ENCODE assay signal across 1 cellular context in the genomic region with DNA sequence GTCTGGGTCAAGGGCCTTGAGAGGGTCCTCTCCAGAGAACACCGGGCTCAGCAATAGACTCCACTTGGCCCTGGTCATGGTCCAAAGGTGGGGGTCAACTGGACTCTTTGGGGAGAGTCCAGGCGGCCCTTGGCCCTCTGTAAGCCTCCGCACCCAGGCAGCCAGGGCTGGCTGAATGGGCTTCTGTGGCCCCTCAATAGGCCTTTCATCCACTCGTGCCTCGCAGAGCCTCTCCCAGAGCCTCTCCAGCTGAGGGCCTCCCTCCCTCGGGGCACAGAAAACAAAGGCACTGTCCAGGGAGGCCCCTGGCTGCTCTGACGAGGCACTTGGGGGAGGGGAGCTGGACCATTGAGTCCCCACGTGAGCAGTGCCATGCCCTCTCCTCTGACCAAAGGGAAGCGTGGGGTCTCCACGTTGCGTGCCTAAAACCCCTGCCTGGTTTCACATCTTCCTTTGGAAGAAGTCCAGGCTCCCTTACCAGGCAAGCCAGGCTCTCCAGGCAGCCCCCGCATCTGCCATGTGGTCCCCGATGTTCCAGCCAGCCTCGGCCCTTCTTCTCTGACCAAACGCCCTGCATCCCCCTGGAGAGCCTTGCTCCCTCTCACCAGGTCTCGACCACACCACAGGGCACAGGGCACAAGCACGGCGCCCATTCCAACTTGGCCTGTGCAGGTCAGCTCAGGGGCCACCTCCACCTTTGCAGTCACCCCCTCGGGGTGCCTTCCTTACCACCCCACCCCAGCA.
TF ChIP-seq lines count a peak whose summit lies in the region.

No MANE protein-coding gene starts in this region.

TF ChIP-seq in WTC11, 78 proteins besides CTCF, POLR2A, EP300 and RAD21 (continued from another document):
- TF ChIP-seq, protein P1, sequence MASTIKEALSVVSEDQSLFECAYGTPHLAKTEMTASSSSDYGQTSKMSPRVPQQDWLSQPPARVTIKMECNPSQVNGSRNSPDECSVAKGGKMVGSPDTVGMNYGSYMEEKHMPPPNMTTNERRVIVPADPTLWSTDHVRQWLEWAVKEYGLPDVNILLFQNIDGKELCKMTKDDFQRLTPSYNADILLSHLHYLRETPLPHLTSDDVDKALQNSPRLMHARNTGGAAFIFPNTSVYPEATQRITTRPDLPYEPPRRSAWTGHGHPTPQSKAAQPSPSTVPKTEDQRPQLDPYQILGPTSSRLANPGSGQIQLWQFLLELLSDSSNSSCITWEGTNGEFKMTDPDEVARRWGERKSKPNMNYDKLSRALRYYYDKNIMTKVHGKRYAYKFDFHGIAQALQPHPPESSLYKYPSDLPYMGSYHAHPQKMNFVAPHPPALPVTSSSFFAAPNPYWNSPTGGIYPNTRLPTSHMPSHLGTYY (CRISPR knock-in tag; IDR thresholded peaks at IDR 0.05): no peak
- TF ChIP-seq, protein P2, sequence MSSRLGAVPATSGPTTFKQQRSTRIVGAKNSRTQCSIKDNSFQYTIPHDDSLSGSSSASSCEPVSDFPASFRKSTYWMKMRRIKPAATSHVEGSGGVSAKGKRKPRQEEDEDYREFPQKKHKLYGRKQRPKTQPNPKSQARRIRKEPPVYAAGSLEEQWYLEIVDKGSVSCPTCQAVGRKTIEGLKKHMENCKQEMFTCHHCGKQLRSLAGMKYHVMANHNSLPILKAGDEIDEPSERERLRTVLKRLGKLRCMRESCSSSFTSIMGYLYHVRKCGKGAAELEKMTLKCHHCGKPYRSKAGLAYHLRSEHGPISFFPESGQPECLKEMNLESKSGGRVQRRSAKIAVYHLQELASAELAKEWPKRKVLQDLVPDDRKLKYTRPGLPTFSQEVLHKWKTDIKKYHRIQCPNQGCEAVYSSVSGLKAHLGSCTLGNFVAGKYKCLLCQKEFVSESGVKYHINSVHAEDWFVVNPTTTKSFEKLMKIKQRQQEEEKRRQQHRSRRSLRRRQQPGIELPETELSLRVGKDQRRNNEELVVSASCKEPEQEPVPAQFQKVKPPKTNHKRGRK (CRISPR knock-in tag; IDR thresholded peaks at IDR 0.05; ENCODE audit: borderline replicate concordance): no peak
- TF ChIP-seq ZNF423 (CRISPR knock-in tag; IDR thresholded peaks at IDR 0.05) (peak; percentile 18; the same call in 1 of the 2 replicates), NFE2L1 (CRISPR knock-in tag; IDR thresholded peaks at IDR 0.05) (no peak), RELA (CRISPR knock-in tag; IDR thresholded peaks at IDR 0.05; ENCODE audit: borderline replicate concordance) (no peak), MYBL2 (CRISPR knock-in tag; IDR thresholded peaks at IDR 0.05) (no peak), FOXP1 (CRISPR knock-in tag; IDR thresholded peaks at IDR 0.05; ENCODE audit: borderline replicate concordance) (0 out of 2 replicates have a peak, but pooled peaks have one; percentile 1)
- TF ChIP-seq, protein P3, sequence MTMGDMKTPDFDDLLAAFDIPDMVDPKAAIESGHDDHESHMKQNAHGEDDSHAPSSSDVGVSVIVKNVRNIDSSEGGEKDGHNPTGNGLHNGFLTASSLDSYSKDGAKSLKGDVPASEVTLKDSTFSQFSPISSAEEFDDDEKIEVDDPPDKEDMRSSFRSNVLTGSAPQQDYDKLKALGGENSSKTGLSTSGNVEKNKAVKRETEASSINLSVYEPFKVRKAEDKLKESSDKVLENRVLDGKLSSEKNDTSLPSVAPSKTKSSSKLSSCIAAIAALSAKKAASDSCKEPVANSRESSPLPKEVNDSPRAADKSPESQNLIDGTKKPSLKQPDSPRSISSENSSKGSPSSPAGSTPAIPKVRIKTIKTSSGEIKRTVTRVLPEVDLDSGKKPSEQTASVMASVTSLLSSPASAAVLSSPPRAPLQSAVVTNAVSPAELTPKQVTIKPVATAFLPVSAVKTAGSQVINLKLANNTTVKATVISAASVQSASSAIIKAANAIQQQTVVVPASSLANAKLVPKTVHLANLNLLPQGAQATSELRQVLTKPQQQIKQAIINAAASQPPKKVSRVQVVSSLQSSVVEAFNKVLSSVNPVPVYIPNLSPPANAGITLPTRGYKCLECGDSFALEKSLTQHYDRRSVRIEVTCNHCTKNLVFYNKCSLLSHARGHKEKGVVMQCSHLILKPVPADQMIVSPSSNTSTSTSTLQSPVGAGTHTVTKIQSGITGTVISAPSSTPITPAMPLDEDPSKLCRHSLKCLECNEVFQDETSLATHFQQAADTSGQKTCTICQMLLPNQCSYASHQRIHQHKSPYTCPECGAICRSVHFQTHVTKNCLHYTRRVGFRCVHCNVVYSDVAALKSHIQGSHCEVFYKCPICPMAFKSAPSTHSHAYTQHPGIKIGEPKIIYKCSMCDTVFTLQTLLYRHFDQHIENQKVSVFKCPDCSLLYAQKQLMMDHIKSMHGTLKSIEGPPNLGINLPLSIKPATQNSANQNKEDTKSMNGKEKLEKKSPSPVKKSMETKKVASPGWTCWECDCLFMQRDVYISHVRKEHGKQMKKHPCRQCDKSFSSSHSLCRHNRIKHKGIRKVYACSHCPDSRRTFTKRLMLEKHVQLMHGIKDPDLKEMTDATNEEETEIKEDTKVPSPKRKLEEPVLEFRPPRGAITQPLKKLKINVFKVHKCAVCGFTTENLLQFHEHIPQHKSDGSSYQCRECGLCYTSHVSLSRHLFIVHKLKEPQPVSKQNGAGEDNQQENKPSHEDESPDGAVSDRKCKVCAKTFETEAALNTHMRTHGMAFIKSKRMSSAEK (CRISPR knock-in tag; IDR thresholded peaks at IDR 0.05; ENCODE audit: borderline replicate concordance): no peak
- TF ChIP-seq, protein P4, sequence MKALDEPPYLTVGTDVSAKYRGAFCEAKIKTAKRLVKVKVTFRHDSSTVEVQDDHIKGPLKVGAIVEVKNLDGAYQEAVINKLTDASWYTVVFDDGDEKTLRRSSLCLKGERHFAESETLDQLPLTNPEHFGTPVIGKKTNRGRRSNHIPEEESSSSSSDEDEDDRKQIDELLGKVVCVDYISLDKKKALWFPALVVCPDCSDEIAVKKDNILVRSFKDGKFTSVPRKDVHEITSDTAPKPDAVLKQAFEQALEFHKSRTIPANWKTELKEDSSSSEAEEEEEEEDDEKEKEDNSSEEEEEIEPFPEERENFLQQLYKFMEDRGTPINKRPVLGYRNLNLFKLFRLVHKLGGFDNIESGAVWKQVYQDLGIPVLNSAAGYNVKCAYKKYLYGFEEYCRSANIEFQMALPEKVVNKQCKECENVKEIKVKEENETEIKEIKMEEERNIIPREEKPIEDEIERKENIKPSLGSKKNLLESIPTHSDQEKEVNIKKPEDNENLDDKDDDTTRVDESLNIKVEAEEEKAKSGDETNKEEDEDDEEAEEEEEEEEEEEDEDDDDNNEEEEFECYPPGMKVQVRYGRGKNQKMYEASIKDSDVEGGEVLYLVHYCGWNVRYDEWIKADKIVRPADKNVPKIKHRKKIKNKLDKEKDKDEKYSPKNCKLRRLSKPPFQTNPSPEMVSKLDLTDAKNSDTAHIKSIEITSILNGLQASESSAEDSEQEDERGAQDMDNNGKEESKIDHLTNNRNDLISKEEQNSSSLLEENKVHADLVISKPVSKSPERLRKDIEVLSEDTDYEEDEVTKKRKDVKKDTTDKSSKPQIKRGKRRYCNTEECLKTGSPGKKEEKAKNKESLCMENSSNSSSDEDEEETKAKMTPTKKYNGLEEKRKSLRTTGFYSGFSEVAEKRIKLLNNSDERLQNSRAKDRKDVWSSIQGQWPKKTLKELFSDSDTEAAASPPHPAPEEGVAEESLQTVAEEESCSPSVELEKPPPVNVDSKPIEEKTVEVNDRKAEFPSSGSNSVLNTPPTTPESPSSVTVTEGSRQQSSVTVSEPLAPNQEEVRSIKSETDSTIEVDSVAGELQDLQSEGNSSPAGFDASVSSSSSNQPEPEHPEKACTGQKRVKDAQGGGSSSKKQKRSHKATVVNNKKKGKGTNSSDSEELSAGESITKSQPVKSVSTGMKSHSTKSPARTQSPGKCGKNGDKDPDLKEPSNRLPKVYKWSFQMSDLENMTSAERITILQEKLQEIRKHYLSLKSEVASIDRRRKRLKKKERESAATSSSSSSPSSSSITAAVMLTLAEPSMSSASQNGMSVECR (CRISPR knock-in tag; IDR thresholded peaks at IDR 0.05; ENCODE audit: borderline replicate concordance): no peak
- TF ChIP-seq, protein P5, sequence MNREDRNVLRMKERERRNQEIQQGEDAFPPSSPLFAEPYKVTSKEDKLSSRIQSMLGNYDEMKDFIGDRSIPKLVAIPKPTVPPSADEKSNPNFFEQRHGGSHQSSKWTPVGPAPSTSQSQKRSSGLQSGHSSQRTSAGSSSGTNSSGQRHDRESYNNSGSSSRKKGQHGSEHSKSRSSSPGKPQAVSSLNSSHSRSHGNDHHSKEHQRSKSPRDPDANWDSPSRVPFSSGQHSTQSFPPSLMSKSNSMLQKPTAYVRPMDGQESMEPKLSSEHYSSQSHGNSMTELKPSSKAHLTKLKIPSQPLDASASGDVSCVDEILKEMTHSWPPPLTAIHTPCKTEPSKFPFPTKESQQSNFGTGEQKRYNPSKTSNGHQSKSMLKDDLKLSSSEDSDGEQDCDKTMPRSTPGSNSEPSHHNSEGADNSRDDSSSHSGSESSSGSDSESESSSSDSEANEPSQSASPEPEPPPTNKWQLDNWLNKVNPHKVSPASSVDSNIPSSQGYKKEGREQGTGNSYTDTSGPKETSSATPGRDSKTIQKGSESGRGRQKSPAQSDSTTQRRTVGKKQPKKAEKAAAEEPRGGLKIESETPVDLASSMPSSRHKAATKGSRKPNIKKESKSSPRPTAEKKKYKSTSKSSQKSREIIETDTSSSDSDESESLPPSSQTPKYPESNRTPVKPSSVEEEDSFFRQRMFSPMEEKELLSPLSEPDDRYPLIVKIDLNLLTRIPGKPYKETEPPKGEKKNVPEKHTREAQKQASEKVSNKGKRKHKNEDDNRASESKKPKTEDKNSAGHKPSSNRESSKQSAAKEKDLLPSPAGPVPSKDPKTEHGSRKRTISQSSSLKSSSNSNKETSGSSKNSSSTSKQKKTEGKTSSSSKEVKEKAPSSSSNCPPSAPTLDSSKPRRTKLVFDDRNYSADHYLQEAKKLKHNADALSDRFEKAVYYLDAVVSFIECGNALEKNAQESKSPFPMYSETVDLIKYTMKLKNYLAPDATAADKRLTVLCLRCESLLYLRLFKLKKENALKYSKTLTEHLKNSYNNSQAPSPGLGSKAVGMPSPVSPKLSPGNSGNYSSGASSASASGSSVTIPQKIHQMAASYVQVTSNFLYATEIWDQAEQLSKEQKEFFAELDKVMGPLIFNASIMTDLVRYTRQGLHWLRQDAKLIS (CRISPR knock-in tag; IDR thresholded peaks at IDR 0.05; ENCODE audit: borderline replicate concordance): no peak
TF ChIP-seq in WTC11: peak in this region for 2.
